In genomic region chr6:151339369-151339768, GRCh38 we compare ENCODE assay signal across 33 cellular contexts.
"Had no signal": no experiment of that assay in that cellular context is flagged by ENCODE, and none has a peak within 500 bp of the region (broad histone marks: within the 10 kb centered on the region; RNA-seq: fewer than 3 reads in every experiment).

No MANE protein-coding gene starts in this region.

- H3K27me3 ChIP-seq: ascending aorta, breast epithelium, cardiac muscle cell, colonic mucosa, foreskin keratinocyte, gastrocnemius medialis, heart left ventricle had no signal

- H3K36me3 ChIP-seq: breast epithelium, cardiac muscle cell, colonic mucosa, gastrocnemius medialis had no signal

- H3K9me3 ChIP-seq: ascending aorta, breast epithelium, colonic mucosa, gastrocnemius medialis had no signal

- H3K4me3 ChIP-seq: ascending aorta, breast epithelium, cardiac muscle cell, colonic mucosa, gastrocnemius medialis, heart left ventricle had no signal

- H3K27ac Mint-ChIP-seq: activated CD4-positive, alpha-beta memory T cell treated with anti-CD3 and anti-CD28 coated beads, Interleukin-2, amount 10 ng/mL, durations not matched to agents 7 days and 5 days; activated CD4-positive, alpha-beta T cell treated with anti-CD3 and anti-CD28 coated beads for 36 hours; activated CD4-positive, alpha-beta T cell treated with anti-CD3 and anti-CD28 coated beads, Interleukin-2, amount 10 ng/mL, durations not matched to agents 7 days and 5 days; activated naive CD4-positive, alpha-beta T cell treated with anti-CD3 and anti-CD28 coated beads, Interleukin-2, amount 10 ng/mL, durations not matched to agents 7 days and 5 days; activated naive CD4-positive, alpha-beta T cell treated with anti-CD3 and anti-CD28 coated beads, Interleukin-2, amount 50 U/mL, for 72 hours; activated naive CD8-positive, alpha-beta T cell treated with anti-CD3 and anti-CD28 coated beads, Interleukin-2, amount 10 ng/mL, durations not matched to agents 7 days and 5 days; activated T-cell treated with anti-CD3 and anti-CD28 coated beads, Interleukin-2, amount 50 U/mL, for 24 hours; activated T-cell treated with anti-CD3 and anti-CD28 coated beads, Interleukin-2, amount 50 U/mL, for 72 hours; T-helper 17 cell; T-helper 2 cell treated with Interferon-gamma antibody and Interleukin-4, amounts not matched to agents 5 μg/mL and 100 μg/mL, for 36 hours had no signal

- H3K4me1 ChIP-seq: ascending aorta, breast epithelium, colonic mucosa, foreskin keratinocyte, gastrocnemius medialis had no signal

- H3K9me3 Mint-ChIP-seq: activated CD4-positive, alpha-beta memory T cell treated with anti-CD3 and anti-CD28 coated beads, Interleukin-2, amount 10 ng/mL, durations not matched to agents 7 days and 5 days; activated CD4-positive, alpha-beta T cell treated with anti-CD3 and anti-CD28 coated beads, Interleukin-2, amount 10 ng/mL, durations not matched to agents 7 days and 5 days; activated naive CD4-positive, alpha-beta T cell treated with anti-CD3 and anti-CD28 coated beads, Interleukin-2, amount 50 U/mL, for 72 hours; activated naive CD8-positive, alpha-beta T cell treated with anti-CD3 and anti-CD28 coated beads, Interleukin-2, amount 10 ng/mL, durations not matched to agents 7 days and 5 days; activated T-cell treated with anti-CD3 and anti-CD28 coated beads, Interleukin-2, amount 50 U/mL, for 24 hours; activated T-cell treated with anti-CD3 and anti-CD28 coated beads, Interleukin-2, amount 50 U/mL, for 72 hours; T-helper 2 cell treated with Interferon-gamma antibody and Interleukin-4, amounts not matched to agents 5 μg/mL and 100 μg/mL, for 36 hours had no signal

- ATAC-seq: activated CD4-positive, alpha-beta T cell treated with anti-CD3 and anti-CD28 coated beads for 36 hours; activated naive CD4-positive, alpha-beta T cell treated with anti-CD3 and anti-CD28 coated beads, Interleukin-2, amount 50 U/mL, for 72 hours; activated T-cell treated with anti-CD3 and anti-CD28 coated beads, Interleukin-2, amount 50 U/mL, for 72 hours; esophagus mucosa; foreskin keratinocyte; gastrocnemius medialis; heart left ventricle; T-helper 17 cell had no signal

- H3K27ac ChIP-seq: ascending aorta, breast epithelium, cardiac muscle cell, colonic mucosa, foreskin keratinocyte, gastrocnemius medialis, heart left ventricle had no signal

- H3K36me3 Mint-ChIP-seq: activated naive CD4-positive, alpha-beta T cell treated with anti-CD3 and anti-CD28 coated beads, Interleukin-2, amount 10 ng/mL, durations not matched to agents 7 days and 5 days; activated naive CD4-positive, alpha-beta T cell treated with anti-CD3 and anti-CD28 coated beads, Interleukin-2, amount 50 U/mL, for 72 hours; activated naive CD8-positive, alpha-beta T cell treated with anti-CD3 and anti-CD28 coated beads, Interleukin-2, amount 10 ng/mL, durations not matched to agents 7 days and 5 days had no signal

- H3K27me3 Mint-ChIP-seq: activated CD4-positive, alpha-beta T cell treated with anti-CD3 and anti-CD28 coated beads for 36 hours; activated CD4-positive, alpha-beta T cell treated with anti-CD3 and anti-CD28 coated beads, Interleukin-2, amount 10 ng/mL, durations not matched to agents 7 days and 5 days; activated T-cell treated with anti-CD3 and anti-CD28 coated beads, Interleukin-2, amount 50 U/mL, for 24 hours; brain had no signal

- FAIRE-seq: endometrium had no signal

- H3K4me1 Mint-ChIP-seq: activated CD4-positive, alpha-beta memory T cell treated with anti-CD3 and anti-CD28 coated beads, Interleukin-2, amount 10 ng/mL, durations not matched to agents 7 days and 5 days; activated CD4-positive, alpha-beta T cell treated with anti-CD3 and anti-CD28 coated beads for 36 hours had no signal

- DNase-seq: activated CD4-positive, alpha-beta memory T cell treated with anti-CD3 and anti-CD28 coated beads, Interleukin-2, amount 10 ng/mL, durations not matched to agents 7 days and 5 days; activated CD4-positive, alpha-beta T cell treated with anti-CD3 and anti-CD28 coated beads for 36 hours; activated CD4-positive, alpha-beta T cell treated with anti-CD3 and anti-CD28 coated beads, Interleukin-2, amount 10 ng/mL, durations not matched to agents 7 days and 5 days; activated CD4-positive, alpha-beta T cell treated with anti-CD3 and anti-CD28 coated beads, Interleukin-2, amount 50 U/mL, for 4 hours; activated CD4-positive, CD25-positive, alpha-beta regulatory T cell; activated CD4-positive, CD25-positive, alpha-beta regulatory T cell treated with anti-CD3 and anti-CD28 coated beads, Interleukin-2, amount 50 U/mL, for 72 hours; activated CD8-positive, alpha-beta memory T cell treated with anti-CD3 and anti-CD28 coated beads, Interleukin-2, amount 50 U/mL, for 48 hours; activated gamma-delta T cell; activated naive CD4-positive, alpha-beta T cell; activated naive CD4-positive, alpha-beta T cell treated with anti-CD3 and anti-CD28 coated beads, Interleukin-2, amount 10 ng/mL, durations not matched to agents 7 days and 5 days; activated naive CD8-positive, alpha-beta T cell treated with anti-CD3 and anti-CD28 coated beads, Interleukin-2, amount 10 ng/mL, durations not matched to agents 7 days and 5 days; activated T-cell treated with anti-CD3 and anti-CD28 coated beads for 4 hours; activated T-cell treated with anti-CD3 and anti-CD28 coated beads, Interleukin-2, amount 50 U/mL, for 24 hours; activated T-cell treated with anti-CD3 and anti-CD28 coated beads, Interleukin-2, amount 50 U/mL, for 72 hours; central memory CD4-positive, alpha-beta T cell; cerebellar nuclear complex; colonic mucosa; effector CD8-positive, alpha-beta T cell; foreskin keratinocyte; gastrocnemius medialis; glutamatergic neuron; heart left ventricle; T-helper 1 cell; T-helper 17 cell; T1000 had no signal

- H3K4me3 Mint-ChIP-seq: activated CD4-positive, alpha-beta memory T cell treated with anti-CD3 and anti-CD28 coated beads, Interleukin-2, amount 10 ng/mL, durations not matched to agents 7 days and 5 days; activated CD4-positive, alpha-beta T cell treated with anti-CD3 and anti-CD28 coated beads for 36 hours; activated CD4-positive, alpha-beta T cell treated with anti-CD3 and anti-CD28 coated beads, Interleukin-2, amount 10 ng/mL, durations not matched to agents 7 days and 5 days; activated naive CD4-positive, alpha-beta T cell treated with anti-CD3 and anti-CD28 coated beads, Interleukin-2, amount 10 ng/mL, durations not matched to agents 7 days and 5 days; activated naive CD8-positive, alpha-beta T cell treated with anti-CD3 and anti-CD28 coated beads, Interleukin-2, amount 10 ng/mL, durations not matched to agents 7 days and 5 days; activated T-cell treated with anti-CD3 and anti-CD28 coated beads, Interleukin-2, amount 50 U/mL, for 24 hours; activated T-cell treated with anti-CD3 and anti-CD28 coated beads, Interleukin-2, amount 50 U/mL, for 72 hours; brain; T-helper 17 cell; T-helper 2 cell treated with Interferon-gamma antibody and Interleukin-4, amounts not matched to agents 5 μg/mL and 100 μg/mL, for 36 hours had no signal
